ENCODE assay signal across 18 cellular contexts in genomic region chr2:141062016-141062415, GRCh38.
DNase-seq lines count a peak whose midpoint lies in the region; ATAC-seq and TF ChIP-seq lines count a peak whose summit lies in the region.
"Had no signal": no experiment of that assay in that cellular context is flagged by ENCODE, and none has a peak within 500 bp of the region (broad histone marks: within the 10 kb centered on the region; RNA-seq: fewer than 3 reads in every experiment).

No MANE protein-coding gene starts in this region.

- H3K27ac ChIP-seq in GM23338 (ENCODE audit: low read depth) (no peak overlapping the region), lower lobe of right lung (no peak overlapping the region), Karpas-422 (ENCODE audit: low read length) (no peak overlapping the region)
- H3K27ac ChIP-seq: BLaER1, GM23248 had no signal

- H3K36me3 ChIP-seq in GM23338 (ENCODE audit: insufficient read depth): no peaks in the 10 kb centered on the region
- no peaks in the 10 kb centered on the region for H3K36me3 ChIP-seq in lower lobe of right lung
- H3K36me3 ChIP-seq in Karpas-422 (ENCODE audit: insufficient read depth, low read length): no peaks in the 10 kb centered on the region
- H3K36me3 ChIP-seq: BLaER1 had no signal

- no peaks in the 10 kb centered on the region for H3K36me3 Mint-ChIP-seq in GM23338 (ENCODE audit: low read depth)
- H3K36me3 Mint-ChIP-seq: CD14-positive monocyte; CD4-positive, alpha-beta memory T cell had no signal

- H3K27ac Mint-ChIP-seq in GM23338: no peak overlapping the region
- H3K27ac Mint-ChIP-seq: CD14-positive monocyte; CD4-positive, alpha-beta memory T cell had no signal

- 0 out of 2 replicates have a peak overlapping the region, but pooled peaks have one; percentile 7 for H2AFZ ChIP-seq in GM23338
- no peak overlapping the region for H2AFZ ChIP-seq in Karpas-422 (ENCODE audit: low read length)
- H2AFZ ChIP-seq: GM23248 had no signal

- H3K27me3 Mint-ChIP-seq in GM23338 (ENCODE audit: insufficient read depth, low read depth, poor library complexity): no peaks in the 10 kb centered on the region
- H3K27me3 Mint-ChIP-seq: CD4-positive, alpha-beta memory T cell had no signal

- DNase-seq in GM23338 (ENCODE audit: low spot score): no peak
- peak; percentile 52 for DNase-seq in NCI-H82 treated with DMSO at 0.1 percent for 48 hours (lab: John Stamatoyannopoulos, UW; ENCODE audit: unreplicated experiment)
- DNase-seq in pons (ENCODE audit: low spot score): peak; percentile 67
- DNase-seq in lower lobe of right lung: no peak
- DNase-seq in Karpas-422: no peak
- DNase-seq: ACHN; Calu3; CD4-positive, alpha-beta memory T cell; DMS53; DND-41; EL; GM23248; HCEC 1CT; IMR-90 had no signal

- H3K9me3 ChIP-seq in lower lobe of right lung (no peaks in the 10 kb centered on the region), Karpas-422 (ENCODE audit: low read length) (peaks cover 8% of the 10 kb centered on the region)
- H3K9me3 ChIP-seq: BLaER1 had no signal

- intact Hi-C loops in lower lobe of right lung (cut with DNase I): no loop called here

- no peaks in the 10 kb centered on the region for H3K9me3 Mint-ChIP-seq in GM23338
- H3K9me3 Mint-ChIP-seq: CD14-positive monocyte had no signal

- H3K9me2 ChIP-seq in GM23338 (ENCODE audit: insufficient read depth) (0 out of 2 replicates have a peak, but pooled peaks cover 7% of the 10 kb centered on the region), Karpas-422 (replicated peaks; ENCODE audit: insufficient read depth, low read length) (no peaks in the 10 kb centered on the region)

- no peaks in the 10 kb centered on the region for H3F3A ChIP-seq in GM23338 (replicated peaks; ENCODE audit: low read depth)

- H3K4me3 ChIP-seq in GM23338: no peak overlapping the region
- H3K4me3 ChIP-seq in lower lobe of right lung: no peak overlapping the region
- no peak overlapping the region for H3K4me3 ChIP-seq in Karpas-422 (ENCODE audit: low read length)
- H3K4me3 ChIP-seq: BLaER1, GM23248, K562 had no signal

- no peak for TF ChIP-seq CTCF in GM23338 (conservative IDR thresholded peaks at IDR 0.05; ENCODE audit: low read depth in 2 of 2)
- no peak for TF ChIP-seq CTCF in lower lobe of right lung (IDR thresholded peaks at IDR 0.05)

- H3K4me3 Mint-ChIP-seq in GM23338: no peak overlapping the region
- H3K4me3 Mint-ChIP-seq: CD14-positive monocyte; CD4-positive, alpha-beta memory T cell had no signal

- no peaks in the 10 kb centered on the region for H3K27me3 ChIP-seq in GM23338 (ENCODE audit: insufficient read depth)
- no peaks in the 10 kb centered on the region for H3K27me3 ChIP-seq in lower lobe of right lung (ENCODE audit: low read depth)
- no peaks in the 10 kb centered on the region for H3K27me3 ChIP-seq in Karpas-422 (ENCODE audit: low read length)
- H3K27me3 ChIP-seq: BLaER1 had no signal

- H3K4me1 Mint-ChIP-seq in GM23338: peaks cover 15% of the 10 kb centered on the region
- H3K4me1 Mint-ChIP-seq: CD14-positive monocyte; CD4-positive, alpha-beta memory T cell had no signal

- H3K79me2 ChIP-seq in GM23338 (replicated peaks; ENCODE audit: insufficient read depth): no peaks in the 10 kb centered on the region
- H3K79me2 ChIP-seq in Karpas-422 (ENCODE audit: low read length): no peaks in the 10 kb centered on the region

- H3K4me1 ChIP-seq in GM23338 (ENCODE audit: insufficient read depth) (peaks cover 23% of the 10 kb centered on the region), lower lobe of right lung (no peaks in the 10 kb centered on the region), Karpas-422 (ENCODE audit: low read length) (no peaks in the 10 kb centered on the region)
- H3K4me1 ChIP-seq: BLaER1 had no signal

- no peak for ATAC-seq in GM23338
- no peak for ATAC-seq in HG02678 (IDR thresholded peaks at IDR 0.05; ENCODE audit: unreplicated experiment)
- no peak for ATAC-seq in lower lobe of right lung
- ATAC-seq: K562 had no signal

- H3K9ac ChIP-seq in Karpas-422 (ENCODE audit: low read length): no peak overlapping the region
- H3K9ac ChIP-seq: BLaER1, GM23248 had no signal

- H3K4me2 ChIP-seq in GM23338: no peak overlapping the region
- H3K4me2 ChIP-seq in Karpas-422 (ENCODE audit: low read depth, low read length, poor library complexity, severe bottlenecking): no peak overlapping the region
- H3K4me2 ChIP-seq: BLaER1 had no signal

- no peaks in the 10 kb centered on the region for H4K20me1 ChIP-seq in GM23338 (replicated peaks; ENCODE audit: insufficient read depth)
- H4K20me1 ChIP-seq in Karpas-422 (ENCODE audit: insufficient read depth, low read depth, low read length): no peaks in the 10 kb centered on the region
- H4K20me1 ChIP-seq: BLaER1 had no signal

TF ChIP-seq in GM23338, 12 proteins besides CTCF, POLR2A, EP300 and RAD21:
- TF ChIP-seq NANOG (IDR thresholded peaks at IDR 0.05; ENCODE audit: borderline replicate concordance): no peak
- no peak for TF ChIP-seq CREB1 (CRISPR knock-in tag; IDR thresholded peaks at IDR 0.05; ENCODE audit: low read depth)
- TF ChIP-seq ZNF331 (CRISPR knock-in tag; IDR thresholded peaks at IDR 0.05; ENCODE audit: low read depth): no peak
- TF ChIP-seq JUNB (IDR thresholded peaks at IDR 0.05; ENCODE audit: unreplicated experiment): no peak
- TF ChIP-seq POLR2AphosphoS5 (IDR thresholded peaks at IDR 0.05; ENCODE audit: low read depth): no peak
TF ChIP-seq in GM23338: peak in this region for 0.

Comparison
In these comparisons a context has a peak if more than half of its experiments do, and no peak if none do; other contexts are left out.
1. DNase-seq: peak in NCI-H82 treated with DMSO at 0.1 percent for 48 hours (single experiment) and pons (single experiment); none in GM23338 (single experiment), lower lobe of right lung (single experiment) and Karpas-422 (single experiment).